8 cellular contexts compared by ENCODE assay signal in the genomic region with DNA sequence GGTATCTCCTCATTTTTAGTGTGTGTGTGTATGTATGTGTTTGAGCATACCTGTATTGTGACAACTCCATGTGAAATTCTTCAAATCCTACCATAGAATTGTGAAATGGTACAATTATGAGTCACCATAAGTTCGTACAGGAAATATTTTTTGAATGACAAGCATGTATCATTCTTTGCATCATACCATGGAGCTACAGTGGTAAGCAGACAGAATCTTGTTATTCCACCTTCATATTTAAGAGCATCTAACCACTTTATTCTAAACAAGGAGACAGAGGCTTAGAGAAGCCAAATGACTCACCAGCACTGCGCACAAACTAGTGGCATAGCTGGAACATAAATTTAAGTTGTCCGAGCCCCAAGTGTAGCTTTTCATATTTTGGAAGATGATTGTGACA. TPM values are rescaled to one million over a fixed set of nuclear protein-coding genes. Genes with fewer than 3 reads are reported as not detected.
DNase-seq lines count a peak whose midpoint lies in the region; FAIRE-seq and TF ChIP-seq lines count a peak whose summit lies in the region.

No MANE protein-coding gene starts in this region.

- no peak overlapping the region for H3K56ac ChIP-seq in mesendoderm (ENCODE audit: low read length)

- H3K4ac ChIP-seq in mesendoderm (ENCODE audit: low read depth, low read length): no peak overlapping the region

- no peak for TF ChIP-seq CTCF in kidney (IDR thresholded peaks at IDR 0.05; ENCODE audit: borderline replicate concordance, extremely low read depth, insufficient read depth)

- WGBS in mesendoderm (ENCODE audit: extremely low coverage, insufficient coverage, low lambda C conversion rate): no CpG with 5 or more reads among the region's 3 CpGs

- H4K8ac ChIP-seq in mesendoderm (ENCODE audit: low read depth, low read length): no peak overlapping the region

- DNase-seq in EL (peak; percentile 91), LHCN-M2 (ENCODE audit: low read depth) (peak; percentile 85), amniotic stem cell (lab: John Stamatoyannopoulos, UW) (peak; percentile 37), mesendoderm (no peak), GM19240 (ENCODE audit: insufficient read length, low spot score) (no peak), NCI-H1436 (lab: John Stamatoyannopoulos, UW) (no peak), kidney (no peak)
- no peak for DNase-seq in stimulated activated CD4-positive, alpha-beta T cell treated with anti-CD3 and anti-CD28 coated beads, Interleukin-2, amount 100 ng/mL, for 24 hours

- H3K23ac ChIP-seq in mesendoderm (ENCODE audit: low read length): no peak overlapping the region

- H3K27ac ChIP-seq in mesendoderm (ENCODE audit: low read depth, low read length) (no peak overlapping the region), kidney (ENCODE audit: low read depth in 2 of 2, low read length in 2 of 2) (no peak overlapping the region)

- H3K4me1 ChIP-seq in mesendoderm (ENCODE audit: control insufficient read depth, low read depth, low read length): peaks cover 5% of the 10 kb centered on the region
- H3K4me1 ChIP-seq in kidney (ENCODE audit: control insufficient read depth in 1 of 2, insufficient read depth in 1 of 2, low read depth in 1 of 2, low read length in 2 of 2): no peaks in the 10 kb centered on the region

- H3K4me2 ChIP-seq in mesendoderm (ENCODE audit: low read length): no peak overlapping the region

- no peaks in the 10 kb centered on the region for H3K27me3 ChIP-seq in mesendoderm (ENCODE audit: insufficient read depth, low read length, poor library complexity)

- H3K36me3 ChIP-seq in mesendoderm (ENCODE audit: control insufficient read depth, insufficient read depth, low read length) (no peaks in the 10 kb centered on the region), kidney (ENCODE audit: control insufficient read depth in 1 of 2, insufficient read depth in 2 of 2, low read length in 2 of 2) (no peaks in the 10 kb centered on the region)

- H3K9me3 ChIP-seq in kidney (ENCODE audit: control insufficient read depth in 1 of 2, low read length in 2 of 2): no peaks in the 10 kb centered on the region

- H3K9ac ChIP-seq in mesendoderm (ENCODE audit: low read length) (no peak overlapping the region), kidney (ENCODE audit: low read length in 2 of 2) (no peak overlapping the region)

- no peaks in the 10 kb centered on the region for H3K79me2 ChIP-seq in mesendoderm (ENCODE audit: control insufficient read depth, insufficient read depth, low read length)

- H3K4me3 ChIP-seq in mesendoderm (ENCODE audit: low read length) (no peak overlapping the region), kidney (ENCODE audit: low read length in 2 of 2) (no peak overlapping the region)

- no peak overlapping the region for H4K5ac ChIP-seq in mesendoderm (ENCODE audit: low read length)

- H2AK5ac ChIP-seq in mesendoderm (ENCODE audit: low read length): no peak overlapping the region

- FAIRE-seq in kidney (lab: Jason Lieb, UNC): no peak

- intact Hi-C loops in kidney (cut with DNase I): no loop called here

- H2BK120ac ChIP-seq in mesendoderm (ENCODE audit: low read depth, low read length): peak overlapping the region; percentile 39

- H2BK15ac ChIP-seq in mesendoderm (replicated peaks; ENCODE audit: low read depth): peak overlapping the region; percentile 64

- no peaks in the 10 kb centered on the region for H3K79me1 ChIP-seq in mesendoderm (ENCODE audit: low read length)

- no peak overlapping the region for H3K18ac ChIP-seq in mesendoderm (ENCODE audit: low read length)

- H2BK5ac ChIP-seq in mesendoderm (ENCODE audit: low read length): no peak overlapping the region

RNA-seq across cellular contexts. Expression of a gene that starts 4.5 kb away (rescaled TPM):
- 2.3 and 6.3 TPM in 2 replicates for total RNA-seq in LHCN-M2 (2014; rRNA removed)
- 2.1 TPM for polyA plus RNA-seq in LHCN-M2 (2012)
- polyA plus RNA-seq in mesendoderm (2013, experiment 1 of 2): 1.8 TPM
- polyA plus RNA-seq in mesendoderm (2013, experiment 2 of 2): 2.0 TPM
- total RNA-seq in kidney: 12.2 TPM
- 11.2 TPM for polyA plus RNA-seq in kidney (ENCODE audit: insufficient read depth, low read depth, low replicate concordance)

RNA-seq across cellular contexts. Expression of a gene that starts 26.8 kb away (rescaled TPM):
- 7.2 and 9.8 TPM in 2 replicates for total RNA-seq in LHCN-M2 (2014; rRNA removed)
- polyA plus RNA-seq in LHCN-M2 (2012): 25.4 TPM
- polyA plus RNA-seq in mesendoderm (2013, experiment 1 of 2): 3.6 TPM
- polyA plus RNA-seq in mesendoderm (2013, experiment 2 of 2): 3.7 TPM
- total RNA-seq in kidney: 18.8 TPM
- polyA plus RNA-seq in kidney (ENCODE audit: insufficient read depth, low read depth, low replicate concordance): 31.0 TPM

Comparison
In these comparisons a context has a peak if more than half of its experiments do, and no peak if none do; other contexts are left out.
1. DNase-seq: peak in EL (single experiment), LHCN-M2 (single experiment) and amniotic stem cell (single experiment); none in mesendoderm (single experiment), stimulated activated CD4-positive, alpha-beta T cell treated with anti-CD3 and anti-CD28 coated beads, Interleukin-2, amount 100 ng/mL, for 24 hours (0 of 2), GM19240 (single experiment), NCI-H1436 (single experiment) and kidney (single experiment).